Comparison of ENCODE assay signal across 11 cellular contexts in genomic region chr15:58545307-58546065, GRCh38.
DNase-seq lines count a peak whose midpoint lies in the region; ATAC-seq, FAIRE-seq and TF ChIP-seq lines count a peak whose summit lies in the region.
"Had no signal": no experiment of that assay in that cellular context is flagged by ENCODE, and none has a peak within 500 bp of the region (broad histone marks: within the 10 kb centered on the region; RNA-seq: fewer than 3 reads in every experiment).

No MANE protein-coding gene starts in this region.

- H3K36me3 Mint-ChIP-seq in activated naive CD4-positive, alpha-beta T cell treated with anti-CD3 and anti-CD28 coated beads for 36 hours (ENCODE audit: low read depth), result no peaks in the 10 kb centered on the region
- H3K36me3 Mint-ChIP-seq in activated CD4-positive, alpha-beta T cell treated with anti-CD3 and anti-CD28 coated beads, Interleukin-2, amount 10 ng/mL, durations not matched to agents 7 days and 5 days (ENCODE audit: low read depth), result peaks cover 10% of the 10 kb centered on the region
- H3K36me3 Mint-ChIP-seq: neural progenitor cell had no signal

- peaks cover 12% of the 10 kb centered on the region for H3K4me1 Mint-ChIP-seq in activated naive CD4-positive, alpha-beta T cell treated with anti-CD3 and anti-CD28 coated beads for 36 hours (ENCODE audit: low read depth)
- H3K4me1 Mint-ChIP-seq in activated CD4-positive, alpha-beta T cell treated with anti-CD3 and anti-CD28 coated beads, Interleukin-2, amount 10 ng/mL, durations not matched to agents 7 days and 5 days, result peaks cover 46% of the 10 kb centered on the region
- H3K4me1 Mint-ChIP-seq: neural progenitor cell had no signal

- peaks cover 0 to 43% of the 10 kb centered on the region in 2 donors for H3K4me1 ChIP-seq in right atrium auricular region
- H3K4me1 ChIP-seq: neural progenitor cell had no signal

- no peaks in the 10 kb centered on the region for H3K27me3 ChIP-seq in right atrium auricular region
- H3K27me3 ChIP-seq: neural progenitor cell had no signal

- no peak for FAIRE-seq in HTR-8/SVneo (lab: Jason Lieb, UNC)
- FAIRE-seq: endothelial cell of umbilical vein had no signal

- POLR2A ChIA-PET in activated CD4-positive, alpha-beta T cell treated with anti-CD3 and anti-CD28 coated beads, Interleukin-2, amount 10 ng/mL, durations not matched to agents 7 days and 5 days (lab: Charles Lee), result interaction anchor here (0.5 kb wide), 1 partner anchor 26 kb away, joined by 3 read pairs; no protein-coding TSS in a partner anchor
- POLR2A ChIA-PET in HEK293T (lab: Yijun Ruan, JAX), result no interaction called here

- no peak overlapping the region for H3K4me3 Mint-ChIP-seq in activated naive CD4-positive, alpha-beta T cell treated with anti-CD3 and anti-CD28 coated beads for 36 hours
- peak overlapping the region; percentile 30 for H3K4me3 Mint-ChIP-seq in activated CD4-positive, alpha-beta T cell treated with anti-CD3 and anti-CD28 coated beads, Interleukin-2, amount 10 ng/mL, durations not matched to agents 7 days and 5 days
- H3K4me3 Mint-ChIP-seq: neural progenitor cell had no signal

- H3K4me3 ChIP-seq in right atrium auricular region, result no peak overlapping the region
- H3K4me3 ChIP-seq: neural progenitor cell had no signal

- H3K9me3 ChIP-seq in right atrium auricular region, result no peaks in the 10 kb centered on the region
- H3K9me3 ChIP-seq: SK-N-SH had no signal

- intact Hi-C loops in activated naive CD4-positive, alpha-beta T cell treated with anti-CD3 and anti-CD28 coated beads for 36 hours (cut with micrococcal nuclease), result no loop called here

- H3K27ac Mint-ChIP-seq in activated naive CD4-positive, alpha-beta T cell treated with anti-CD3 and anti-CD28 coated beads for 36 hours, result no peak overlapping the region
- peak overlapping the region; percentile 95 for H3K27ac Mint-ChIP-seq in activated CD4-positive, alpha-beta T cell treated with anti-CD3 and anti-CD28 coated beads, Interleukin-2, amount 10 ng/mL, durations not matched to agents 7 days and 5 days
- H3K27ac Mint-ChIP-seq: neural progenitor cell had no signal

- TF ChIP-seq CTCF in right atrium auricular region (IDR thresholded peaks at IDR 0.05), result no peak

- no peaks in the 10 kb centered on the region for H3K36me3 ChIP-seq in right atrium auricular region
- H3K36me3 ChIP-seq: neural progenitor cell had no signal

- H3K27ac ChIP-seq in right atrium auricular region, result peak overlapping the region; percentile 70 to 91
- H3K27ac ChIP-seq: neural progenitor cell had no signal

- no peaks in the 10 kb centered on the region for H3K9me3 Mint-ChIP-seq in activated naive CD4-positive, alpha-beta T cell treated with anti-CD3 and anti-CD28 coated beads for 36 hours
- peaks cover 2% of the 10 kb centered on the region for H3K9me3 Mint-ChIP-seq in activated CD4-positive, alpha-beta T cell treated with anti-CD3 and anti-CD28 coated beads, Interleukin-2, amount 10 ng/mL, durations not matched to agents 7 days and 5 days
- H3K9me3 Mint-ChIP-seq: neural progenitor cell had no signal

- CTCF ChIA-PET in activated naive CD4-positive, alpha-beta T cell treated with anti-CD3 and anti-CD28 coated beads for 36 hours (lab: Charles Lee), result no interaction called here
- CTCF ChIA-PET in activated CD4-positive, alpha-beta T cell treated with anti-CD3 and anti-CD28 coated beads, Interleukin-2, amount 10 ng/mL, durations not matched to agents 7 days and 5 days (lab: Charles Lee), result interaction anchor here (0.6 to 2.4 kb wide), 9 partner anchors 9 to 214 kb away, joined by 3 to 7 read pairs (median 5); no protein-coding TSS in a partner anchor
- CTCF ChIA-PET in HEK293T (lab: Yijun Ruan, JAX), result no interaction called here

- peak; percentile 26 for DNase-seq in activated naive CD4-positive, alpha-beta T cell treated with anti-CD3 and anti-CD28 coated beads for 36 hours
- DNase-seq in activated naive CD4-positive, alpha-beta T cell treated with anti-CD3 and anti-CD28 coated beads, Interleukin-2, amount 50 U/mL, for 16 hours, result no peak
- DNase-seq in activated CD4-positive, alpha-beta T cell treated with anti-CD3 and anti-CD28 coated beads, Interleukin-2, amount 10 ng/mL, durations not matched to agents 7 days and 5 days, result peak; percentile 72
- DNase-seq in right atrium auricular region (ENCODE audit: low spot score) (peak; percentile 56), HTR-8/SVneo (ENCODE audit: insufficient read length, low spot score) (no peak), HEK293T (ENCODE audit: extremely low spot score) (no peak)
- peak; percentile 54 for DNase-seq in stimulated activated naive CD8-positive, alpha-beta T cell treated with anti-CD3 and anti-CD28 coated beads, Interleukin-15, Interleukin-2, amounts not matched to agents 100 U/mL and 50 U/mL, for 24 hours
- DNase-seq: SK-N-SH had no signal

- H3K27me3 Mint-ChIP-seq in activated naive CD4-positive, alpha-beta T cell treated with anti-CD3 and anti-CD28 coated beads for 36 hours (ENCODE audit: low read depth), result no peaks in the 10 kb centered on the region
- H3K27me3 Mint-ChIP-seq in activated CD4-positive, alpha-beta T cell treated with anti-CD3 and anti-CD28 coated beads, Interleukin-2, amount 10 ng/mL, durations not matched to agents 7 days and 5 days, result no peaks in the 10 kb centered on the region

- peak; percentile 94 for ATAC-seq in stimulated activated naive CD8-positive, alpha-beta T cell treated with anti-CD3 and anti-CD28 coated beads, Interleukin-15, Interleukin-2, amounts not matched to agents 100 U/mL and 50 U/mL, for 24 hours
- ATAC-seq in HG02870 (IDR thresholded peaks at IDR 0.05; ENCODE audit: unreplicated experiment), result no peak

TF ChIP-seq in HEK293T, 16 proteins besides CTCF, POLR2A, EP300 and RAD21:
- TF ChIP-seq SUZ12 (IDR thresholded peaks at IDR 0.05), result no peak

Comparison
In these comparisons a context has a peak if more than half of its experiments do, and no peak if none do; other contexts are left out.
1. DNase-seq: peak in activated naive CD4-positive, alpha-beta T cell treated with anti-CD3 and anti-CD28 coated beads for 36 hours (single experiment), activated CD4-positive, alpha-beta T cell treated with anti-CD3 and anti-CD28 coated beads, Interleukin-2, amount 10 ng/mL, durations not matched to agents 7 days and 5 days (single experiment), right atrium auricular region (single experiment) and stimulated activated naive CD8-positive, alpha-beta T cell treated with anti-CD3 and anti-CD28 coated beads, Interleukin-15, Interleukin-2, amounts not matched to agents 100 U/mL and 50 U/mL, for 24 hours (single experiment); none in activated naive CD4-positive, alpha-beta T cell treated with anti-CD3 and anti-CD28 coated beads, Interleukin-2, amount 50 U/mL, for 16 hours (single experiment), HTR-8/SVneo (single experiment) and HEK293T (single experiment).